ENCODE assay signal across 11 cellular contexts in genomic region chr20:50142812-50143211, GRCh38. TPM values are rescaled to one million over a fixed set of nuclear protein-coding genes. Genes with fewer than 3 reads are reported as not detected.
A peak's percentile ranks its signal among the peaks of the same experiment; 100 is the strongest.
DNase-seq lines count a peak whose midpoint lies in the region; ATAC-seq and TF ChIP-seq lines count a peak whose summit lies in the region.
"Had no signal": no experiment of that assay in that cellular context is flagged by ENCODE, and none has a peak within 500 bp of the region (broad histone marks: within the 10 kb centered on the region; RNA-seq: fewer than 3 reads in every experiment).

No MANE protein-coding gene starts in this region.

- CTCF ChIA-PET in Calu3 (lab: Charles Lee): no interaction called here

- peaks cover 69% of the 10 kb centered on the region for H3K4me1 Mint-ChIP-seq in Calu3 (ENCODE audit: low read depth, unreplicated experiment)
- peaks cover 44% of the 10 kb centered on the region for H3K4me1 Mint-ChIP-seq in central memory CD8-positive, alpha-beta T cell
- H3K4me1 Mint-ChIP-seq in naive thymus-derived CD8-positive, alpha-beta T cell: peaks cover 28 to 50% (median 42%) of the 10 kb centered on the region in 4 donors

- H3K9me3 ChIP-seq in body of pancreas: no peaks in the 10 kb centered on the region
- H3K9me3 ChIP-seq: adrenal gland, right lobe of liver had no signal

- H3K27ac ChIP-seq in body of pancreas: no peak overlapping the region

- 87 to 100% methylated on average over 6 of the region's 6 CpGs for WGBS in body of pancreas, 2 donors

- H3K4me3 ChIP-seq in body of pancreas: no peak overlapping the region
- H3K4me3 ChIP-seq: adrenal gland, right lobe of liver had no signal

- H3K9me3 Mint-ChIP-seq in Calu3 (ENCODE audit: low read depth, unreplicated experiment): no peaks in the 10 kb centered on the region
- no peaks in the 10 kb centered on the region for H3K9me3 Mint-ChIP-seq in central memory CD8-positive, alpha-beta T cell
- H3K9me3 Mint-ChIP-seq in naive thymus-derived CD8-positive, alpha-beta T cell: no peaks in the 10 kb centered on the region
- H3K9me3 Mint-ChIP-seq: naive B cell had no signal

- no peak for DNase-seq in Calu3
- peak; percentile 80 for DNase-seq in NCI-H146 treated with DMSO at 0.1 percent for 48 hours (lab: John Stamatoyannopoulos, UW; ENCODE audit: unreplicated experiment)
- no peak for DNase-seq in central memory CD8-positive, alpha-beta T cell (ENCODE audit: low spot score in 2 of 2)
- DNase-seq in naive thymus-derived CD8-positive, alpha-beta T cell: no peak
- no peak for DNase-seq in NCI-H226
- DNase-seq in body of pancreas: no peak
- DNase-seq: adrenal gland, islet precursor cell, naive B cell, right lobe of liver had no signal

- H3K36me3 ChIP-seq in body of pancreas (replicated peaks in 1 of 2; ENCODE audit: insufficient read depth in 1 of 2, low read depth in 2 of 2): no peaks in the 10 kb centered on the region

- H3K4me1 ChIP-seq in body of pancreas: peaks cover 36% of the 10 kb centered on the region

- intact Hi-C loops in Calu3 (cut with micrococcal nuclease; ENCODE audit: unreplicated experiment): no loop called here
- intact Hi-C loops in body of pancreas (cut with DNase I): no loop called here

- no TSS peak for BruUV-seq in Calu3 (replicated peaks; lab: Mats Ljungman, UMichigan)

- no peak for ATAC-seq in central memory CD8-positive, alpha-beta T cell (replicated peaks; ENCODE audit: extremely low read depth, poor library complexity, severe bottlenecking)
- no peak for ATAC-seq in naive thymus-derived CD8-positive, alpha-beta T cell
- ATAC-seq in body of pancreas (no peak), GM19463 (IDR thresholded peaks at IDR 0.05; ENCODE audit: unreplicated experiment) (no peak)

- no peak overlapping the region for H3K4me3 Mint-ChIP-seq in Calu3 (ENCODE audit: low read depth, unreplicated experiment)
- H3K4me3 Mint-ChIP-seq in central memory CD8-positive, alpha-beta T cell: no peak overlapping the region
- no peak overlapping the region for H3K4me3 Mint-ChIP-seq in naive thymus-derived CD8-positive, alpha-beta T cell

- H3K27me3 ChIP-seq in body of pancreas: no peaks in the 10 kb centered on the region
- H3K27me3 ChIP-seq: adrenal gland, right lobe of liver had no signal

- no peak for TF ChIP-seq CTCF in Calu3 (IDR thresholded peaks at IDR 0.05; ENCODE audit: unreplicated experiment)
- no peak for TF ChIP-seq CTCF in body of pancreas (IDR thresholded peaks at IDR 0.05)

- POLR2A ChIA-PET in naive thymus-derived CD8-positive, alpha-beta T cell (lab: Charles Lee): interaction anchor here (2.5 kb wide), 1 partner anchor 10 kb away, joined by 9 read pairs; the partner anchor contains the start of gene PEDS1

- peaks cover 59% of the 10 kb centered on the region for H3K36me3 Mint-ChIP-seq in Calu3 (ENCODE audit: insufficient read depth, unreplicated experiment)
- H3K36me3 Mint-ChIP-seq in central memory CD8-positive, alpha-beta T cell (ENCODE audit: insufficient read depth): peaks cover 16% of the 10 kb centered on the region
- peaks cover 0 to 39% (median 0%) of the 10 kb centered on the region in 3 donors for H3K36me3 Mint-ChIP-seq in naive thymus-derived CD8-positive, alpha-beta T cell

- no peak for TF ChIP-seq POLR2A in body of pancreas (IDR thresholded peaks at IDR 0.05)

- H3K27me3 Mint-ChIP-seq in Calu3 (ENCODE audit: unreplicated experiment): no peaks in the 10 kb centered on the region
- H3K27me3 Mint-ChIP-seq in central memory CD8-positive, alpha-beta T cell: no peaks in the 10 kb centered on the region
- H3K27me3 Mint-ChIP-seq in naive thymus-derived CD8-positive, alpha-beta T cell: no peaks in the 10 kb centered on the region
- H3K27me3 Mint-ChIP-seq: naive B cell had no signal

- peak overlapping the region; percentile 36 for H3K27ac Mint-ChIP-seq in Calu3 (ENCODE audit: unreplicated experiment)
- peak overlapping the region; percentile 36 for H3K27ac Mint-ChIP-seq in central memory CD8-positive, alpha-beta T cell (ENCODE audit: low read depth)
- peak overlapping the region in 6 of 10 donors; percentile 11 to 61 (median 38) for H3K27ac Mint-ChIP-seq in naive thymus-derived CD8-positive, alpha-beta T cell

RNA-seq across cellular contexts. Expression of gene PEDS1, which starts 10.7 kb away (rescaled TPM):
- total RNA-seq in Calu3 (2022): 36.0 and 37.5 TPM in 2 replicates
- total RNA-seq in naive thymus-derived CD8-positive, alpha-beta T cell: 10 to 100 TPM; 15.8 to 17.1 TPM
- 10 to 100 TPM; 13.0 to 30.2 (median 14.4) TPM for polyA plus RNA-seq in naive thymus-derived CD8-positive, alpha-beta T cell
- total RNA-seq in body of pancreas: 1 to 10 TPM; 9.1 to 9.6 TPM

RNA-seq across cellular contexts. Expression of gene UBE2V1, which starts 29.9 kb away (rescaled TPM):
- total RNA-seq in Calu3 (2022) (212 TPM in 2 replicates), body of pancreas (10 to 100 TPM; 42.0 to 43.8 TPM)
- 100 to 1,000 TPM; 154 to 165 TPM for total RNA-seq in naive thymus-derived CD8-positive, alpha-beta T cell
- 100 to 1,000 TPM; 141 to 155 (median 148) TPM for polyA plus RNA-seq in naive thymus-derived CD8-positive, alpha-beta T cell

RNA-seq across cellular contexts. Expression of gene CEBPB, which starts 47.8 kb away (rescaled TPM):
- 137 and 147 TPM in 2 replicates for total RNA-seq in Calu3 (2022)
- 10 to 100 TPM; 47.1 to 49.0 TPM for total RNA-seq in naive thymus-derived CD8-positive, alpha-beta T cell
- polyA plus RNA-seq in naive thymus-derived CD8-positive, alpha-beta T cell: 10 to 100 TPM; 13.1 to 17.9 (median 14.7) TPM
- 100 to 1,000 TPM in 1 of 2 donors, 10 to 100 TPM in 1; 47.7 to 104 TPM for total RNA-seq in body of pancreas
